21 cellular contexts compared by ENCODE assay signal in the genomic region with DNA sequence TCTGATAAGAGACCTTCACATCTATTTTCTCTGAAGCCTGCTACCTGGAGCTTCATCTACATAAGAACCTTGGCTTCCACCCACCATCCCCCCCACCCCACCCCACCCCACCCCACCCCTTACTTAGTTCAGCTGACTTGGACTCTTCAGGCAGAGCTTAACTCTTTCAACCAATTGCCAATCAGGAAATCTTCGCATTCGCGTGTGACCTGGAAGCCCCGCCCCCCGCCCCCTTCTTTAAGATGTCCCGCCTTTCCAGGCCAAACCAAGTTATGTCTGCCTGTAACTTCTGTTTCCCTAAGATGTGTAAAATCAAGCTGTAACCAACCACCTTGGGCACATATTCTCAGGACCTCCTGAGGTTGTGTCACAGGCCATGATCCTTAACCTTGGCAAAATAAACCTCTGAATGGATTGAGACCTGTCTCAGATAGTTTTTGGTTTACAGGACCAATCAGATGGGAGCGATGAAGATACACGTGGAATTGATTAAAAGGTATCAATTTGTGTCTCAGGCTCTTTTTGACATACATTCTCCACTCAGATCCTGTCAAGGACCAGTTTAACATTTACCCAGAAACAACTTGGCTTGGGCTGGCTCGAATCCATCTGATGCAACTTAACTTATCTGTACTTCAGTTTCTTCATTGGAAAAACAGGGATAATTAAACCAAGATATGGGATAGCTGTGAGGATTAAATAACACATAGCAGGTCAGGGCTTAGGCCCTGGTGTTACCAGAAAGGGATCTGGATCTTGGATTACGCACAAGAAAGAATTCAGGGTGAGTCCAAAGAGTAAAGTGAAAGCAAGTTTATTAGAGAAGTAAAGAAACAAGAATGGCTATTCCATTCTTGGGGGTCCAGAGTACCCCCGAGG. TPM values are rescaled to one million over a fixed set of nuclear protein-coding genes. Genes with fewer than 3 reads are reported as not detected.
A peak's percentile ranks its signal among the peaks of the same experiment; 100 is the strongest.
DNase-seq lines count a peak whose midpoint lies in the region; ATAC-seq and TF ChIP-seq lines count a peak whose summit lies in the region.
"Had no signal": no experiment of that assay in that cellular context is flagged by ENCODE, and none has a peak within 500 bp of the region (broad histone marks: within the 10 kb centered on the region; RNA-seq: fewer than 3 reads in every experiment).

No MANE protein-coding gene starts in this region.

- peak overlapping the region; percentile 94 for H2BK5ac ChIP-seq in mesendoderm (ENCODE audit: low read length)

- no peaks in the 10 kb centered on the region for H3K9me3 ChIP-seq in body of pancreas
- H3K9me3 ChIP-seq: thyroid gland had no signal

- H2BK15ac ChIP-seq in mesendoderm (replicated peaks; ENCODE audit: low read depth) = peak overlapping the region; percentile 47

- no peak for ATAC-seq in stimulated activated naive CD8-positive, alpha-beta T cell treated with anti-CD3 and anti-CD28 coated beads, Interleukin-15, amount 100 ng/mL, for 72 hours
- no peak for ATAC-seq in stimulated activated naive CD8-positive, alpha-beta T cell treated with anti-CD3 and anti-CD28 coated beads, Interleukin-15, Interleukin-2, amounts not matched to agents 100 U/mL and 50 U/mL, for 24 hours
- ATAC-seq in body of pancreas = no peak
- no peak for ATAC-seq in GM18870 (IDR thresholded peaks at IDR 0.05; ENCODE audit: unreplicated experiment)
- no peak for ATAC-seq in esophagus mucosa
- ATAC-seq: CD8-positive, alpha-beta T cell; heart right ventricle; sciatic nerve; stimulated activated memory B cell treated with anti-CD40 and anti-IgM and Interleukin-4, amounts not matched to agents 10 μg/mL and 1 μg/mL and 100 μg/mL, for 72 hours; T-cell had no signal

- no peak overlapping the region for H4K8ac ChIP-seq in mesendoderm (ENCODE audit: low read depth, low read length)

- peak overlapping the region; percentile 94 for H2AK5ac ChIP-seq in mesendoderm (ENCODE audit: low read length)

- no peaks in the 10 kb centered on the region for H3K79me2 ChIP-seq in mesendoderm (ENCODE audit: control insufficient read depth, insufficient read depth, low read length)

- peak overlapping the region; percentile 85 for H2BK120ac ChIP-seq in mesendoderm (ENCODE audit: low read depth, low read length)

- H3K36me3 ChIP-seq in mesendoderm (ENCODE audit: control insufficient read depth, insufficient read depth, low read length) = no peaks in the 10 kb centered on the region
- H3K36me3 ChIP-seq in body of pancreas (replicated peaks in 1 of 2; ENCODE audit: insufficient read depth in 1 of 2, low read depth in 2 of 2) = no peaks in the 10 kb centered on the region
- H3K36me3 ChIP-seq: heart right ventricle, thyroid gland had no signal

- H3K4me3 ChIP-seq in mesendoderm (ENCODE audit: low read length) (no peak overlapping the region), body of pancreas (no peak overlapping the region)
- H3K4me3 ChIP-seq: GM23248, heart right ventricle, lung, thyroid gland had no signal

- no peak for TF ChIP-seq POLR2A in body of pancreas (IDR thresholded peaks at IDR 0.05)

- peak overlapping the region; percentile 89 for H3K4ac ChIP-seq in mesendoderm (ENCODE audit: low read depth, low read length)

- peaks cover 17% of the 10 kb centered on the region for H3K4me1 ChIP-seq in mesendoderm (ENCODE audit: control insufficient read depth, low read depth, low read length)
- peaks cover 12% of the 10 kb centered on the region for H3K4me1 ChIP-seq in body of pancreas

- no peak overlapping the region for H3K4me2 ChIP-seq in mesendoderm (ENCODE audit: low read length)

- H3K27ac Mint-ChIP-seq in stimulated activated naive CD8-positive, alpha-beta T cell treated with anti-CD3 and anti-CD28 coated beads, Interleukin-15, amount 100 ng/mL, for 72 hours = peak overlapping the region; percentile 45 to 88
- H3K27ac Mint-ChIP-seq: CD8-positive, alpha-beta T cell; stimulated activated memory B cell treated with anti-CD40 and anti-IgM and Interleukin-4, amounts not matched to agents 10 μg/mL and 1 μg/mL and 100 μg/mL, for 72 hours; T-cell had no signal

- no CpG with 5 or more reads among the region's 11 CpGs for WGBS in mesendoderm (ENCODE audit: extremely low coverage, insufficient coverage, low lambda C conversion rate)
- 87 to 90% methylated on average over 11 of the region's 11 CpGs for WGBS in body of pancreas, 2 donors

- intact Hi-C loops in body of pancreas (cut with DNase I) = loop anchor here (10.0 kb wide), 1 partner anchor 294 kb away; no protein-coding TSS in a partner anchor

- no peak overlapping the region for H3K4me3 Mint-ChIP-seq in stimulated activated naive CD8-positive, alpha-beta T cell treated with anti-CD3 and anti-CD28 coated beads, Interleukin-15, amount 100 ng/mL, for 72 hours
- H3K4me3 Mint-ChIP-seq: CD8-positive, alpha-beta T cell; stimulated activated memory B cell treated with anti-CD40 and anti-IgM and Interleukin-4, amounts not matched to agents 10 μg/mL and 1 μg/mL and 100 μg/mL, for 72 hours; T-cell had no signal

- H3K18ac ChIP-seq in mesendoderm (ENCODE audit: low read length) = peak overlapping the region; percentile 94

- no peak for TF ChIP-seq CTCF in body of pancreas (IDR thresholded peaks at IDR 0.05)

- H3K23ac ChIP-seq in mesendoderm (ENCODE audit: low read length) = no peak overlapping the region

- H3K4me1 Mint-ChIP-seq in stimulated activated naive CD8-positive, alpha-beta T cell treated with anti-CD3 and anti-CD28 coated beads, Interleukin-15, amount 100 ng/mL, for 72 hours = peaks cover 13% of the 10 kb centered on the region
- H3K4me1 Mint-ChIP-seq: stimulated activated memory B cell treated with anti-CD40 and anti-IgM and Interleukin-4, amounts not matched to agents 10 μg/mL and 1 μg/mL and 100 μg/mL, for 72 hours had no signal

- no peaks in the 10 kb centered on the region for H3K27me3 ChIP-seq in mesendoderm (ENCODE audit: insufficient read depth, low read length, poor library complexity)
- H3K27me3 ChIP-seq in body of pancreas = no peaks in the 10 kb centered on the region
- H3K27me3 ChIP-seq: heart right ventricle, thyroid gland had no signal

- no peaks in the 10 kb centered on the region for H3K27me3 Mint-ChIP-seq in stimulated activated naive CD8-positive, alpha-beta T cell treated with anti-CD3 and anti-CD28 coated beads, Interleukin-15, amount 100 ng/mL, for 72 hours

- H3K79me1 ChIP-seq in mesendoderm (ENCODE audit: low read length) = no peaks in the 10 kb centered on the region

- H3K27ac ChIP-seq in mesendoderm (ENCODE audit: low read depth, low read length) (peak overlapping the region; percentile 84), body of pancreas (no peak overlapping the region)
- H3K27ac ChIP-seq: GM23248, heart right ventricle, thyroid gland had no signal

- H3K9ac ChIP-seq in mesendoderm (ENCODE audit: low read length) = peak overlapping the region; percentile 51
- H3K9ac ChIP-seq: GM23248 had no signal

- DNase-seq in stimulated activated naive CD8-positive, alpha-beta T cell treated with anti-CD3 and anti-CD28 coated beads, Interleukin-15, amount 100 ng/mL, for 72 hours = no peak
- DNase-seq in stimulated activated naive CD8-positive, alpha-beta T cell treated with anti-CD3 and anti-CD28 coated beads, Interleukin-15, Interleukin-2, amounts not matched to agents 100 U/mL and 50 U/mL, for 24 hours = no peak
- peak; percentile 67 for DNase-seq in amniotic epithelial cell (ENCODE audit: low read depth)
- DNase-seq in mesendoderm = peak; percentile 92
- no peak for DNase-seq in body of pancreas
- DNase-seq: activated CD4-positive, alpha-beta T cell treated with anti-CD3 and anti-CD28 coated beads, Interleukin-2, amount 50 U/mL, for 1 hour; CD8-positive, alpha-beta T cell; GM23248; heart right ventricle; kidney; NCI-H187; NCI-H2227 treated with DMSO at 0.1 percent for 48 hours; NCI-H774; T-cell; thyroid gland had no signal

- peak overlapping the region; percentile 33 for H4K5ac ChIP-seq in mesendoderm (ENCODE audit: low read length)

- H3K9me3 Mint-ChIP-seq in stimulated activated naive CD8-positive, alpha-beta T cell treated with anti-CD3 and anti-CD28 coated beads, Interleukin-15, amount 100 ng/mL, for 72 hours = peaks cover 0 to 9% of the 10 kb centered on the region in 2 donors

- peak overlapping the region; percentile 86 for H3K56ac ChIP-seq in mesendoderm (ENCODE audit: low read length)

RNA-seq across cellular contexts. Expression of gene GALNT12, which starts 43.6 kb away (rescaled TPM):
- polyA plus RNA-seq in mesendoderm (2013, experiment 1 of 2) = 5.1 TPM
- 5.4 TPM for polyA plus RNA-seq in mesendoderm (2013, experiment 2 of 2)
- total RNA-seq in body of pancreas (10 to 100 TPM; 13.0 to 53.1 TPM), esophagus mucosa (16.6 TPM)
- total RNA-seq: osteocyte had no signal

RNA-seq across cellular contexts. Expression of gene ANKS6, which starts 54.7 kb away (rescaled TPM):
- polyA plus RNA-seq in mesendoderm (2013, experiment 1 of 2) = 34.5 TPM
- polyA plus RNA-seq in mesendoderm (2013, experiment 2 of 2) = 36.6 TPM
- total RNA-seq in body of pancreas (10 to 100 TPM; 13.2 to 32.0 TPM), esophagus mucosa (13.8 TPM)

Comparison
In these comparisons a context has a peak if more than half of its experiments do, and no peak if none do; other contexts are left out.
1. DNase-seq: peak in amniotic epithelial cell (single experiment) and mesendoderm (single experiment); none in stimulated activated naive CD8-positive, alpha-beta T cell treated with anti-CD3 and anti-CD28 coated beads, Interleukin-15, amount 100 ng/mL, for 72 hours (0 of 2), stimulated activated naive CD8-positive, alpha-beta T cell treated with anti-CD3 and anti-CD28 coated beads, Interleukin-15, Interleukin-2, amounts not matched to agents 100 U/mL and 50 U/mL, for 24 hours (single experiment) and body of pancreas (0 of 4).